ENCODE assay signal across 8 cellular contexts in genomic region chr19:1507763-1508506, GRCh38. TPM values are rescaled to one million over a fixed set of nuclear protein-coding genes. Genes with fewer than 3 reads are reported as not detected.
DNase-seq lines count a peak whose midpoint lies in the region; ATAC-seq, FAIRE-seq and TF ChIP-seq lines count a peak whose summit lies in the region.

No MANE protein-coding gene starts in this region.

- no peaks in the 10 kb centered on the region for H3K9me3 ChIP-seq in kidney (ENCODE audit: control insufficient read depth in 1 of 2, low read length in 2 of 2)

- H3K4me1 Mint-ChIP-seq in HFFc6 (ENCODE audit: low read depth), result peaks cover 5% of the 10 kb centered on the region; the same call in 1 of the 2 replicates
- peaks cover 7% of the 10 kb centered on the region for H3K4me1 Mint-ChIP-seq in activated CD4-positive, alpha-beta T cell treated with anti-CD3 and anti-CD28 coated beads, Interleukin-2, amount 10 ng/mL, durations not matched to agents 24 days and 14 days

- peak overlapping the region in 1 of 2 donors; percentile 12 for H3K9ac ChIP-seq in kidney (ENCODE audit: low read length in 2 of 2)

- TF ChIP-seq CTCF in HFFc6 (IDR thresholded peaks at IDR 0.05) (no peak), choroid plexus epithelial cell (conservative IDR thresholded peaks at IDR 0.05; ENCODE audit: low read depth, low read length) (no peak), kidney (IDR thresholded peaks at IDR 0.05; ENCODE audit: borderline replicate concordance, extremely low read depth, insufficient read depth) (no peak)

- intact Hi-C loops in activated CD4-positive, alpha-beta T cell treated with anti-CD3 and anti-CD28 coated beads, Interleukin-2, amount 10 ng/mL, durations not matched to agents 24 days and 14 days (cut with micrococcal nuclease), result loop anchor here (2.0 kb wide), 1 partner anchor 17 kb away; the partner anchor contains the start of genes PCSK4 and REEP6
- intact Hi-C loops in kidney (cut with DNase I), result no loop called here

- peak overlapping the region; percentile 83 for H3K4me3 Mint-ChIP-seq in HFFc6
- H3K4me3 Mint-ChIP-seq in activated CD4-positive, alpha-beta T cell treated with anti-CD3 and anti-CD28 coated beads, Interleukin-2, amount 10 ng/mL, durations not matched to agents 24 days and 14 days, result peak overlapping the region; percentile 87

- 0 out of 2 replicates have a peak, but pooled peaks cover 3% of the 10 kb centered on the region for H3K9me3 Mint-ChIP-seq in HFFc6
- peaks cover 5% of the 10 kb centered on the region for H3K9me3 Mint-ChIP-seq in activated CD4-positive, alpha-beta T cell treated with anti-CD3 and anti-CD28 coated beads, Interleukin-2, amount 10 ng/mL, durations not matched to agents 24 days and 14 days

- peak; percentile 96 for DNase-seq in Ammon's horn (ENCODE audit: low spot score)
- DNase-seq in HFFc6, result peak; percentile 90
- peak; percentile 98 for DNase-seq in NCI-H446 treated with DMSO at 0.1 percent for 48 hours (lab: John Stamatoyannopoulos, UW)
- DNase-seq in activated CD4-positive, alpha-beta T cell treated with anti-CD3 and anti-CD28 coated beads, Interleukin-2, amount 10 ng/mL, durations not matched to agents 24 days and 14 days, result peak; percentile 95
- peak; percentile 97 for DNase-seq in choroid plexus epithelial cell (ENCODE audit: low read depth)
- DNase-seq in kidney, result peak; percentile 97
- peak; percentile 86 for DNase-seq in stimulated activated CD4-positive, alpha-beta T cell treated with anti-CD3 and anti-CD28 coated beads, Interleukin-12 subunit alpha, Interleukin-12 subunit beta, amount 100 ng/mL, for 4 hours

- peak overlapping the region; percentile 91 for H3K27ac Mint-ChIP-seq in HFFc6
- H3K27ac Mint-ChIP-seq in activated CD4-positive, alpha-beta T cell treated with anti-CD3 and anti-CD28 coated beads, Interleukin-2, amount 10 ng/mL, durations not matched to agents 24 days and 14 days, result peak overlapping the region; percentile 88

- peak; percentile 79 for FAIRE-seq in kidney (lab: Jason Lieb, UNC)

- ATAC-seq in HG02678 (IDR thresholded peaks at IDR 0.05; ENCODE audit: unreplicated experiment), result no peak

- peak overlapping the region; percentile 63 to 87 for H3K27ac ChIP-seq in kidney (ENCODE audit: low read depth in 2 of 2, low read length in 2 of 2)

- peaks cover 0 to 6% of the 10 kb centered on the region in 2 donors for H3K4me1 ChIP-seq in kidney (ENCODE audit: control insufficient read depth in 1 of 2, insufficient read depth in 1 of 2, low read depth in 1 of 2, low read length in 2 of 2)

- H3K36me3 ChIP-seq in kidney (ENCODE audit: control insufficient read depth in 1 of 2, insufficient read depth in 2 of 2, low read length in 2 of 2), result no peaks in the 10 kb centered on the region

- H3K4me3 ChIP-seq in choroid plexus epithelial cell (ENCODE audit: low read depth, low read length) (peak overlapping the region; percentile 62), kidney (ENCODE audit: low read length in 2 of 2) (peak overlapping the region; percentile 19 to 56)

- peaks cover 6% of the 10 kb centered on the region; the same call in 1 of the 2 replicates for H3K36me3 Mint-ChIP-seq in HFFc6 (ENCODE audit: low read depth)
- H3K36me3 Mint-ChIP-seq in activated CD4-positive, alpha-beta T cell treated with anti-CD3 and anti-CD28 coated beads, Interleukin-2, amount 10 ng/mL, durations not matched to agents 24 days and 14 days (ENCODE audit: low read depth), result peaks cover 2% of the 10 kb centered on the region

- H3K27me3 Mint-ChIP-seq in HFFc6 (ENCODE audit: insufficient read depth), result peaks cover 9% of the 10 kb centered on the region
- H3K27me3 Mint-ChIP-seq in activated CD4-positive, alpha-beta T cell treated with anti-CD3 and anti-CD28 coated beads, Interleukin-2, amount 10 ng/mL, durations not matched to agents 24 days and 14 days, result peaks cover 22% of the 10 kb centered on the region

RNA-seq across cellular contexts. Expression of gene ADAMTSL5, which starts 4.9 kb away (rescaled TPM):
- total RNA-seq in HFFc6 (2021; fragmentation: NEBNext Ultra II Directional; extraction: Animal tissue kit (Norgen Biotek cat#: 25700)), result 10 to 100 TPM; 14.9 to 20.5 (median 16.2) TPM
- 5.4 and 6.6 TPM in 2 replicates for total RNA-seq in activated CD4-positive, alpha-beta T cell treated with anti-CD3 and anti-CD28 coated beads, Interleukin-2, amount 10 ng/mL, durations not matched to agents 24 days and 14 days
- 4.6 TPM for total RNA-seq in kidney
- polyA plus RNA-seq in kidney (ENCODE audit: insufficient read depth, low read depth, low replicate concordance), result 1.4 TPM

RNA-seq across cellular contexts. Expression of gene PLK5, which starts 15.9 kb away (rescaled TPM):
- 1 to 10 TPM in 1 of 6 experiments, under 1 TPM in 5; 0.26 to 1.3 (median 0.70) TPM for total RNA-seq in HFFc6 (2021; fragmentation: NEBNext Ultra II Directional; extraction: Animal tissue kit (Norgen Biotek cat#: 25700))
- not detected in 2 replicates for total RNA-seq in activated CD4-positive, alpha-beta T cell treated with anti-CD3 and anti-CD28 coated beads, Interleukin-2, amount 10 ng/mL, durations not matched to agents 24 days and 14 days
- total RNA-seq in kidney, result not detected
- polyA plus RNA-seq in kidney (ENCODE audit: insufficient read depth, low read depth, low replicate concordance), result not detected

RNA-seq across cellular contexts. Expression of gene REEP6, which starts 17.0 kb away (rescaled TPM):
- total RNA-seq in HFFc6 (2021; fragmentation: NEBNext Ultra II Directional; extraction: Animal tissue kit (Norgen Biotek cat#: 25700)), result 1 to 10 TPM; 1.7 to 4.6 (median 2.1) TPM
- 1.1 and 1.7 TPM in 2 replicates for total RNA-seq in activated CD4-positive, alpha-beta T cell treated with anti-CD3 and anti-CD28 coated beads, Interleukin-2, amount 10 ng/mL, durations not matched to agents 24 days and 14 days
- 9.6 TPM for total RNA-seq in kidney
- polyA plus RNA-seq in kidney (ENCODE audit: insufficient read depth, low read depth, low replicate concordance), result 60.0 TPM

RNA-seq across cellular contexts. Expression of gene PCSK4, which starts 17.8 kb away (rescaled TPM):
- total RNA-seq in HFFc6 (2021; fragmentation: NEBNext Ultra II Directional; extraction: Animal tissue kit (Norgen Biotek cat#: 25700)), result 1 to 10 TPM in 3 of 6 experiments, under 1 TPM in 3; 0.34 to 1.2 (median 0.98) TPM
- 1.0 and 1.6 TPM in 2 replicates for total RNA-seq in activated CD4-positive, alpha-beta T cell treated with anti-CD3 and anti-CD28 coated beads, Interleukin-2, amount 10 ng/mL, durations not matched to agents 24 days and 14 days
- 5.3 TPM for total RNA-seq in kidney
- 5.5 TPM for polyA plus RNA-seq in kidney (ENCODE audit: insufficient read depth, low read depth, low replicate concordance)

RNA-seq across cellular contexts. Expression of gene C19orf25, which starts 28.9 kb away (rescaled TPM):
- 10 to 100 TPM; 26.7 to 34.8 (median 29.6) TPM for total RNA-seq in HFFc6 (2021; fragmentation: NEBNext Ultra II Directional; extraction: Animal tissue kit (Norgen Biotek cat#: 25700))
- 34.0 and 38.0 TPM in 2 replicates for total RNA-seq in activated CD4-positive, alpha-beta T cell treated with anti-CD3 and anti-CD28 coated beads, Interleukin-2, amount 10 ng/mL, durations not matched to agents 24 days and 14 days
- total RNA-seq in kidney, result 32.5 TPM
- 50.9 TPM for polyA plus RNA-seq in kidney (ENCODE audit: insufficient read depth, low read depth, low replicate concordance)
